In the genomic region with DNA sequence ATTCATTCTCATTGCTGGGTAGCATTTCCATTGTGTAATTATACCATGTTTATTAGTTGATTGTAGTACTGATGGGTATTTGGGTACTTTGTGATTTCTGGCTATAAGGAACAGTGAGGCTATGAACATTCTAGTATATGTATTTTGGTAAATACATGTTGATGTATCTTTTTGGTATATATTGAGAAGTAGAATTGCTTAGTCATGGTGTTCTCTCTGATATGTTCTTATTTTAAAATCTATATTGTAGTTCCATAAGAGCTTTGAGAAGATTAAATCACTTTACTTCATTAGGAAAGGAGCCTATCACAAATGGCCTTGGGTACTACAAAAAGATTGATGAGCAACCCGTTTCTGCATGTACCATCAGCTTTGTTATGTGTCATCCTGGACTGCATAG, we compare ENCODE assay signal across 2 cellular contexts.
TF ChIP-seq lines count a peak whose summit lies in the region.

No MANE protein-coding gene starts in this region.

TF ChIP-seq in IMR-90, 13 proteins besides CTCF, POLR2A, EP300 and RAD21:
- no peak for TF ChIP-seq FOS (IDR thresholded peaks at IDR 0.05; ENCODE audit: low read depth, low read length)
- peak; percentile 71 for TF ChIP-seq NFE2L2 (IDR thresholded peaks at IDR 0.05; ENCODE audit: low read depth, low read length)
- no peak for TF ChIP-seq SMC3 (IDR thresholded peaks at IDR 0.05; ENCODE audit: low read depth, low read length)

TF ChIP-seq in K562, 482 proteins besides CTCF, POLR2A, EP300 and RAD21:
- TF ChIP-seq GTF2F1 (IDR thresholded peaks at IDR 0.05; ENCODE audit: low read depth, low read length) (no peak), ZNF316 (IDR thresholded peaks at IDR 0.05) (peak; percentile 75), BRD4 (IDR thresholded peaks at IDR 0.05) (no peak), MAFG (tag; conservative IDR thresholded peaks at IDR 0.05) (peak; percentile 77), MAFF (IDR thresholded peaks at IDR 0.05; ENCODE audit: low read length) (peak; percentile 16; the same call in 1 of the 2 replicates), C11orf30 (IDR thresholded peaks at IDR 0.05; ENCODE audit: low read depth) (peak; percentile 44; the same call in 1 of the 2 replicates), TRIM24 (IDR thresholded peaks at IDR 0.05) (no peak), NFE2L1 (tag; IDR thresholded peaks at IDR 0.05; ENCODE audit: borderline replicate concordance, low read depth) (peak; percentile 57), MAFK (IDR thresholded peaks at IDR 0.05; ENCODE audit: low read length) (peak; percentile 15; the same call in 1 of the 2 replicates), YBX1 (IDR thresholded peaks at IDR 0.05) (no peak), NFE2 (IDR thresholded peaks at IDR 0.05; ENCODE audit: low read depth) (peak; percentile 32; the same call in 1 of the 2 replicates)
